ENCODE assay signal across 25 cellular contexts in the genomic region with DNA sequence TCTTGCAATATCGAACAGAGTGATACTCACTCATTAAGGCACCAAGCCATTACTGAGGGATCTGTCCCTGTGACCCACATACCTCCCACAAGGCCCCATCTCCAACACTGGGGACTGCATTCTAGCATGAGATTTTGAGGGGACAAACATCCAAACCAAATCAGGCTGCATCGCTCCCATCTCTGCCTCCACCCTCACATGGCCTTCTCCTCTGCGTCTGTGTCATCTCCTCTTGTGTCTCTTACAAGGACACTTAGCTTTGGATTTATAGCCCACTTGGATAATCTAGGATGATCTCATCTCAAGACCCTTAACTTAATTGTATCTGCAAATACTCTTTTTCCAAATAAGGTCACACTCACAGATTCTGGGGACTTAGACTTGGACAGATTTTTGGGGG.
"Had no signal": no experiment of that assay in that cellular context is flagged by ENCODE, and none has a peak within 500 bp of the region (broad histone marks: within the 10 kb centered on the region; RNA-seq: fewer than 3 reads in every experiment).

No MANE protein-coding gene starts in this region.

- H3K9me3 Mint-ChIP-seq: nephron; neural progenitor cell; stimulated activated effector memory CD8-positive, alpha-beta T cell treated with anti-CD3 and anti-CD28 coated beads, Interleukin-12 subunit alpha, Interleukin-12 subunit beta, amount 100 ng/mL, for 72 hours; stimulated activated naive B cell treated with anti-CD40 and anti-IgM and Interleukin-4, amounts not matched to agents 10 μg/mL and 1 μg/mL and 100 μg/mL, for 72 hours; stimulated activated naive CD8-positive, alpha-beta T cell treated with anti-CD3 and anti-CD28 coated beads, Interleukin-15, Interleukin-2, amounts not matched to agents 100 ng/mL and 50 ng/mL, for 24 hours had no signal

- H3K27ac Mint-ChIP-seq: nephron; neural progenitor cell; progenitor cell of endocrine pancreas; stimulated activated effector memory CD8-positive, alpha-beta T cell treated with anti-CD3 and anti-CD28 coated beads, Interleukin-12 subunit alpha, Interleukin-12 subunit beta, amount 100 ng/mL, for 72 hours; stimulated activated naive B cell treated with anti-CD40 and anti-IgM and Interleukin-4, amounts not matched to agents 10 μg/mL and 1 μg/mL and 100 μg/mL, for 72 hours; stimulated activated naive CD8-positive, alpha-beta T cell treated with anti-CD3 and anti-CD28 coated beads, Interleukin-15, Interleukin-2, amounts not matched to agents 100 ng/mL and 50 ng/mL, for 24 hours had no signal

- H3K36me3 Mint-ChIP-seq: stimulated activated effector memory CD8-positive, alpha-beta T cell treated with anti-CD3 and anti-CD28 coated beads, Interleukin-12 subunit alpha, Interleukin-12 subunit beta, amount 100 ng/mL, for 72 hours; stimulated activated naive B cell treated with anti-CD40 and anti-IgM and Interleukin-4, amounts not matched to agents 10 μg/mL and 1 μg/mL and 100 μg/mL, for 72 hours had no signal

- H3K4me1 ChIP-seq: neural progenitor cell, parathyroid adenoma, psoas muscle, right lobe of liver, sigmoid colon, stomach, upper lobe of left lung, vagina had no signal

- H2AFZ ChIP-seq: neural progenitor cell, parathyroid adenoma had no signal

- H3K4me1 Mint-ChIP-seq: nephron; stimulated activated effector memory CD8-positive, alpha-beta T cell treated with anti-CD3 and anti-CD28 coated beads, Interleukin-12 subunit alpha, Interleukin-12 subunit beta, amount 100 ng/mL, for 72 hours; stimulated activated naive B cell treated with anti-CD40 and anti-IgM and Interleukin-4, amounts not matched to agents 10 μg/mL and 1 μg/mL and 100 μg/mL, for 72 hours had no signal

- H3K4me3 Mint-ChIP-seq: nephron; neural progenitor cell; stimulated activated effector memory CD8-positive, alpha-beta T cell treated with anti-CD3 and anti-CD28 coated beads, Interleukin-12 subunit alpha, Interleukin-12 subunit beta, amount 100 ng/mL, for 72 hours; stimulated activated naive B cell treated with anti-CD40 and anti-IgM and Interleukin-4, amounts not matched to agents 10 μg/mL and 1 μg/mL and 100 μg/mL, for 72 hours; stimulated activated naive CD8-positive, alpha-beta T cell treated with anti-CD3 and anti-CD28 coated beads, Interleukin-15, Interleukin-2, amounts not matched to agents 100 ng/mL and 50 ng/mL, for 24 hours had no signal

- H3K4me3 ChIP-seq: neural progenitor cell, ovary, psoas muscle, right lobe of liver, sigmoid colon, stomach, thoracic aorta, thyroid gland, tibial nerve, upper lobe of left lung, vagina had no signal

- H3K36me3 ChIP-seq: neural progenitor cell, ovary, right lobe of liver, sigmoid colon, stomach, thoracic aorta, thyroid gland, tibial nerve, upper lobe of left lung, vagina had no signal

- H3K27ac ChIP-seq: neural progenitor cell, ovary, parathyroid adenoma, psoas muscle, right lobe of liver, sigmoid colon, stomach, thoracic aorta, thyroid gland, tibial nerve, upper lobe of left lung, vagina had no signal

- H3K27me3 ChIP-seq: neural progenitor cell, ovary, right lobe of liver, sigmoid colon, stomach, thyroid gland, tibial nerve, upper lobe of left lung, vagina had no signal

- H3K79me2 ChIP-seq: parathyroid adenoma had no signal

- H3K9ac ChIP-seq: neural progenitor cell, parathyroid adenoma had no signal

- H3K9me3 ChIP-seq: ovary, psoas muscle, right lobe of liver, sigmoid colon, stomach, thoracic aorta, thyroid gland, tibial nerve, upper lobe of left lung, vagina had no signal

- H3K4me2 ChIP-seq: neural progenitor cell had no signal

- DNase-seq: occipital lobe; ovary; psoas muscle; right lobe of liver; sigmoid colon; small intestine; stimulated activated CD4-positive, alpha-beta T cell treated with anti-CD3 and anti-CD28 coated beads, Interleukin-15, amount 100 ng/mL, for 24 hours; stimulated activated CD4-positive, alpha-beta T cell treated with anti-CD3 and anti-CD28 coated beads, Interleukin-2, amount 100 ng/mL, for 24 hours; stimulated activated CD4-positive, alpha-beta T cell treated with anti-CD3 and anti-CD28 coated beads, Interleukin-2, amount 100 ng/mL, for 48 hours; stimulated activated CD4-positive, alpha-beta T cell treated with anti-CD3 and anti-CD28 coated beads, Interleukin-4, amount 100 ng/mL, for 24 hours; stimulated activated naive B cell treated with anti-CD40 and anti-IgM and Interleukin-4, amounts not matched to agents 10 μg/mL and 1 μg/mL and 100 μg/mL, for 72 hours; stimulated activated naive CD4-positive, alpha-beta T cell treated with Interleukin-2 at 50 U/mL for 16 hours; stomach; thyroid gland; trophoblast cell; upper lobe of left lung had no signal

- H3K27me3 Mint-ChIP-seq: progenitor cell of endocrine pancreas had no signal
